ENCODE assay signal across 9 cellular contexts in the genomic region with DNA sequence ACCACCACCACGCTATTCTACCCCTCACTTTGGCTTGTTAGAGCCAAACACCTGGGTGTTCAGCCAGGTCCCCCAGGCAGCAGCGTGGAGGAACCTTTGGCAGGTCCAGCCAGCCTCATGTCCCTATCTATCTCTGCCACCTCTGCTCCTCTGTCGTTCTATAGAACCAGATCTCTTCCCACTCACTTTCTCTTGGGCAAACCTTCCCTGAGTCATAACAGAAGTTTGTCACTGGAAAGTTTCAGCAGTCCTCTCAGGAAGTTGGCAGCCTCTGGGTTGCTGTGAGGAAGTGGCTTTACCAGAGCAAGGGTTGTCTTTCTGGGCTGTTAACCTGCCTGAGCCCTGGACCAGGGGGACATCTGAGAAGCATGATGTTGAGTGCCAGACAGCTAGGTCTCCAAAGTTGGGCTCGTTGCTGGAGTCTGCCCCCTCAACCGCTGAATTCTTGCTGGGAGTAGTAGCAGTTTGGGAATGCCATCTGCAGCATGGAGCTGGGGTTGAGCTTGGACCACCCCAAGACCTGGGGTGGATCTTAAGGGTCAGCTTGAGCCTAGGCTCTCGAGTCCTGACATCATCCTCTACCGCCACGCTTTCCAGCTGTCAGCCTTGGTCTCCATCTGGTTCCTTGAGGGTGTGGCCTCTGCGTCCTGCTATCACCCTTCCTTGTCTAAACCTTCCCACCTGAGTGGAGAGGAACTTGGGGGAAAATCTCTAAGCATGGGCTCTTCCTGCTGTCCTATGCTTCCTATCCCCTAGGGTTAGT. TPM values are rescaled to one million over a fixed set of nuclear protein-coding genes. Genes with fewer than 3 reads are reported as not detected.
A peak's percentile ranks its signal among the peaks of the same experiment; 100 is the strongest.
DNase-seq lines count a peak whose midpoint lies in the region; ATAC-seq and TF ChIP-seq lines count a peak whose summit lies in the region.
"Had no signal": no experiment of that assay in that cellular context is flagged by ENCODE, and none has a peak within 500 bp of the region (broad histone marks: within the 10 kb centered on the region; RNA-seq: fewer than 3 reads in every experiment).

No MANE protein-coding gene starts in this region.

- no peaks in the 10 kb centered on the region for H3K27me3 Mint-ChIP-seq in CD8-positive, alpha-beta T cell (ENCODE audit: low read depth)
- H3K27me3 Mint-ChIP-seq in IgD-negative memory B cell (no peaks in the 10 kb centered on the region), nephron (ENCODE audit: low read depth) (peaks cover 5% of the 10 kb centered on the region)

- CTCF ChIA-PET in CD8-positive, alpha-beta T cell (lab: Charles Lee): interaction anchor here (0.9 to 22.3 kb wide), 9 partner anchors 8 to 138 kb away, joined by 3 to 844 read pairs (median 8); partner anchors contain the start of genes CD52 and ZNF593

- H3K4me1 Mint-ChIP-seq in CD8-positive, alpha-beta T cell (ENCODE audit: low read depth): peaks cover 80% of the 10 kb centered on the region
- H3K4me1 Mint-ChIP-seq in IgD-negative memory B cell (peaks cover 14 to 65% (median 44%) of the 10 kb centered on the region in 3 donors), nephron (peaks cover 56% of the 10 kb centered on the region)

- H3K9me3 ChIP-seq in CD8-positive, alpha-beta T cell (ENCODE audit: low read length): no peaks in the 10 kb centered on the region

- TF ChIP-seq CTCF in CD8-positive, alpha-beta T cell (IDR thresholded peaks at IDR 0.05): no peak
- no peak for TF ChIP-seq CTCF in WI38 (IDR thresholded peaks at IDR 0.05; ENCODE audit: low read depth, low read length)
- no peak for TF ChIP-seq CTCF in epithelial cell of proximal tubule (conservative IDR thresholded peaks at IDR 0.05; ENCODE audit: low read depth, low read length)
- TF ChIP-seq CTCF in nephron (IDR thresholded peaks at IDR 0.05; ENCODE audit: unreplicated experiment in 3 of 3): no peak

- no peaks in the 10 kb centered on the region for H3K9me3 Mint-ChIP-seq in CD8-positive, alpha-beta T cell
- H3K9me3 Mint-ChIP-seq in IgD-negative memory B cell (no peaks in the 10 kb centered on the region), nephron (no peaks in the 10 kb centered on the region)

- peak overlapping the region; percentile 89 for H3K4me3 Mint-ChIP-seq in CD8-positive, alpha-beta T cell
- H3K4me3 Mint-ChIP-seq in IgD-negative memory B cell (peak overlapping the region; percentile 70 to 96 (median 90)), nephron (peak overlapping the region; percentile 91 to 93 (median 93))

- H3K4me3 ChIP-seq in CD8-positive, alpha-beta T cell (ENCODE audit: low read depth, low read length): peak overlapping the region; percentile 74
- H3K4me3 ChIP-seq in WI38 (ENCODE audit: low read depth, low read length): peak overlapping the region; percentile 92
- peak overlapping the region; percentile 95 for H3K4me3 ChIP-seq in epithelial cell of proximal tubule (ENCODE audit: low read depth, low read length)

- H3K27ac ChIP-seq in CD8-positive, alpha-beta T cell (ENCODE audit: low read depth, low read length): peak overlapping the region; percentile 69

- peaks cover 57% of the 10 kb centered on the region for H3K36me3 Mint-ChIP-seq in CD8-positive, alpha-beta T cell
- H3K36me3 Mint-ChIP-seq in IgD-negative memory B cell (peaks cover 3% of the 10 kb centered on the region), nephron (ENCODE audit: low read depth) (peaks cover 26% of the 10 kb centered on the region)

- DNase-seq in CD8-positive, alpha-beta T cell: peak in 1 of 7 experiments; percentile 26
- DNase-seq in epithelial cell of proximal tubule (ENCODE audit: low read depth): no peak
- no peak for DNase-seq in 8988T

- ATAC-seq in CD8-positive, alpha-beta T cell: no peak
- ATAC-seq in HG03520 (IDR thresholded peaks at IDR 0.05; ENCODE audit: unreplicated experiment): no peak
- ATAC-seq in HG03095 (IDR thresholded peaks at IDR 0.05; ENCODE audit: unreplicated experiment): no peak

- POLR2A ChIA-PET in CD8-positive, alpha-beta T cell (lab: Charles Lee): interaction anchor here (0.8 to 21.5 kb wide), 10 partner anchors 8 to 193 kb away, joined by 3 to 666 read pairs (median 4); partner anchors contain the start of genes CD52, CEP85 and HMGN2

- intact Hi-C loops in CD8-positive, alpha-beta T cell (cut with DNase I, micrococcal nuclease): loop anchor here in 1 of 2 experiments (1.0 to 5.0 kb wide), 2 partner anchors 8 to 193 kb away; partner anchors contain the start of gene HMGN2

- no peaks in the 10 kb centered on the region for H3K27me3 ChIP-seq in CD8-positive, alpha-beta T cell (ENCODE audit: insufficient read depth, low read length)

- peaks cover 10% of the 10 kb centered on the region for H3K36me3 ChIP-seq in CD8-positive, alpha-beta T cell (ENCODE audit: insufficient read depth, low read length)

- peak overlapping the region; percentile 100 for H3K27ac Mint-ChIP-seq in CD8-positive, alpha-beta T cell
- H3K27ac Mint-ChIP-seq in IgD-negative memory B cell: peak overlapping the region; percentile 88 to 100 (median 96)
- H3K27ac Mint-ChIP-seq in nephron: peak overlapping the region; percentile 79 to 87 (median 81)

- H3K4me1 ChIP-seq in CD8-positive, alpha-beta T cell (ENCODE audit: insufficient read depth, low read length): peaks cover 79% of the 10 kb centered on the region

RNA-seq across cellular contexts. Expression of gene SH3BGRL3, which starts 0.9 kb away (rescaled TPM):
- total RNA-seq in CD8-positive, alpha-beta T cell: 100 to 1,000 TPM; 187 to 191 TPM
- polyA plus RNA-seq in IgD-negative memory B cell: 1,152 TPM
- total RNA-seq in epithelial cell of proximal tubule: 119 and 184 TPM in 2 replicates

RNA-seq across cellular contexts. Expression of gene UBXN11, which starts 27.4 kb away (rescaled TPM):
- total RNA-seq in CD8-positive, alpha-beta T cell: 10 to 100 TPM; 28.6 to 33.8 TPM
- polyA plus RNA-seq in IgD-negative memory B cell: 11.2 TPM
- total RNA-seq in epithelial cell of proximal tubule: 3.8 and 4.8 TPM in 2 replicates

RNA-seq across cellular contexts. Expression of gene CD52, which starts 38.7 kb away (rescaled TPM):
- 100 to 1,000 TPM; 285 to 289 TPM for total RNA-seq in CD8-positive, alpha-beta T cell
- 10,525 TPM for polyA plus RNA-seq in IgD-negative memory B cell
- total RNA-seq in epithelial cell of proximal tubule: not detected in 2 replicates
- total RNA-seq: SK-MEL-5 had no signal

RNA-seq across cellular contexts. Expression of gene CEP85, which starts 45.0 kb away (rescaled TPM):
- total RNA-seq in CD8-positive, alpha-beta T cell: 1 to 10 TPM; 7.1 TPM
- polyA plus RNA-seq in IgD-negative memory B cell: 6.6 TPM
- 14.6 and 20.8 TPM in 2 replicates for total RNA-seq in epithelial cell of proximal tubule

Comparison
In these comparisons a context has a peak if more than half of its experiments do, and no peak if none do; other contexts are left out.
1. RNA of gene CD52, which starts 38.7 kb away (total RNA-seq): 285 to 289 TPM in CD8-positive, alpha-beta T cell; not detected in epithelial cell of proximal tubule; every median in the first group is over 100 times any median in the second.
2. Peak in every context shown above with its lines, with median percentiles within 50 percentile points of each other: H3K4me3 ChIP-seq, H3K27ac Mint-ChIP-seq and H3K4me3 Mint-ChIP-seq.